1 cellular context compared by ENCODE assay signal in genomic region chr2:141820893-141821292, GRCh38.
TF ChIP-seq lines count a peak whose summit lies in the region.

No MANE protein-coding gene starts in this region.

TF ChIP-seq in WTC11, 78 proteins besides CTCF, POLR2A, EP300 and RAD21 (continued from another document):
- no peak for TF ChIP-seq AFF4 (CRISPR knock-in tag; IDR thresholded peaks at IDR 0.05; ENCODE audit: borderline replicate concordance)
- no peak for TF ChIP-seq RELA (CRISPR knock-in tag; IDR thresholded peaks at IDR 0.05; ENCODE audit: borderline replicate concordance)
